Comparison of ENCODE assay signal across 23 cellular contexts in genomic region chr2:24086241-24086640, GRCh38. TPM values are rescaled to one million over a fixed set of nuclear protein-coding genes. Genes with fewer than 3 reads are reported as not detected.
DNase-seq lines count a peak whose midpoint lies in the region; ATAC-seq and TF ChIP-seq lines count a peak whose summit lies in the region.
"Had no signal": no experiment of that assay in that cellular context is flagged by ENCODE, and none has a peak within 500 bp of the region (broad histone marks: within the 10 kb centered on the region; RNA-seq: fewer than 3 reads in every experiment).

No MANE protein-coding gene starts in this region.

- CTCF ChIA-PET in Caco-2 (lab: Charles Lee) = no interaction called here

- peak overlapping the region; percentile 35 for H3K4me3 Mint-ChIP-seq in activated T-cell treated with anti-CD3 and anti-CD28 coated beads, Interleukin-2, amount 50 U/mL, for 4 hours
- H3K4me3 Mint-ChIP-seq in Caco-2 (ENCODE audit: unreplicated experiment) (peak overlapping the region; percentile 22), brain (peak overlapping the region in 4 of 5 experiments; percentile 43 to 69 (median 56)), osteocyte (ENCODE audit: unreplicated experiment) (peak overlapping the region; percentile 32)

- no peak for DNase-seq in activated T-cell treated with anti-CD3 and anti-CD28 coated beads, Interleukin-2, amount 50 U/mL, for 4 hours
- no peak for DNase-seq in activated T-cell treated with anti-CD3 and anti-CD28 coated beads, Interleukin-2, amount 50 U/mL, for 48 hours
- DNase-seq in Caco-2 (no peak), osteocyte (ENCODE audit: extremely low spot score, unreplicated experiment) (no peak)
- DNase-seq: AML-193; CD8-positive, alpha-beta T cell; DMS 273 treated with DMSO at 0.1 percent for 48 hours; DMS53; DND-41; EL; GM23248; HCEC 1CT; KG1 had no signal

- peaks cover 14% of the 10 kb centered on the region for H3K4me1 Mint-ChIP-seq in activated T-cell treated with anti-CD3 and anti-CD28 coated beads, Interleukin-2, amount 50 U/mL, for 4 hours (ENCODE audit: low read depth)
- H3K4me1 Mint-ChIP-seq in Caco-2 (ENCODE audit: low read depth, unreplicated experiment) = peaks cover 13% of the 10 kb centered on the region
- H3K4me1 Mint-ChIP-seq in brain = peaks cover 33% of the 10 kb centered on the region
- H3K4me1 Mint-ChIP-seq in osteocyte (ENCODE audit: unreplicated experiment) = peaks cover 20% of the 10 kb centered on the region

- H3K4me3 ChIP-seq in Caco-2 (ENCODE audit: low read depth, low read length) = no peak overlapping the region
- H3K4me3 ChIP-seq: A549, BLaER1, GM12878 had no signal

- BruUV-seq in Caco-2 (replicated peaks; lab: Mats Ljungman, UMichigan) = no TSS peak

- H3K9me3 ChIP-seq in Caco-2 = no peaks in the 10 kb centered on the region
- H3K9me3 ChIP-seq: A549, BLaER1 had no signal

- TF ChIP-seq CTCF in Caco-2 (IDR thresholded peaks at IDR 0.05; ENCODE audit: insufficient read depth in 1 of 2, low read depth in 1 of 2, low read length in 1 of 2, severe bottlenecking in 1 of 2, unreplicated experiment in 1 of 2) (no peak), brain (conservative IDR thresholded peaks at IDR 0.05) (no peak), osteocyte (IDR thresholded peaks at IDR 0.05) (no peak)

- no peaks in the 10 kb centered on the region for H3K9me3 Mint-ChIP-seq in activated T-cell treated with anti-CD3 and anti-CD28 coated beads, Interleukin-2, amount 50 U/mL, for 4 hours
- H3K9me3 Mint-ChIP-seq in Caco-2 (ENCODE audit: unreplicated experiment) = no peaks in the 10 kb centered on the region
- peaks cover 0 to 5% (median 0%) of the 10 kb centered on the region in 5 experiments for H3K9me3 Mint-ChIP-seq in brain
- H3K9me3 Mint-ChIP-seq in osteocyte (ENCODE audit: unreplicated experiment) = no peaks in the 10 kb centered on the region
- H3K9me3 Mint-ChIP-seq: CD8-positive, alpha-beta T cell; IgD-negative memory B cell had no signal

- H3K36me3 ChIP-seq in Caco-2 (ENCODE audit: control insufficient read depth, insufficient read depth, low read length) = 0 out of 2 replicates have a peak, but pooled peaks cover 3% of the 10 kb centered on the region

- peaks cover 8% of the 10 kb centered on the region for H3K4me1 ChIP-seq in Caco-2

- POLR2A ChIA-PET in Caco-2 (lab: Charles Lee) = no interaction called here

- H3K27ac Mint-ChIP-seq in Caco-2 (ENCODE audit: unreplicated experiment) (no peak overlapping the region), brain (no peak overlapping the region), osteocyte (ENCODE audit: unreplicated experiment) (no peak overlapping the region)
- H3K27ac Mint-ChIP-seq: CD14-positive monocyte; CD8-positive, alpha-beta T cell had no signal

- peaks cover 2% of the 10 kb centered on the region for H3K36me3 Mint-ChIP-seq in activated T-cell treated with anti-CD3 and anti-CD28 coated beads, Interleukin-2, amount 50 U/mL, for 4 hours (ENCODE audit: insufficient read depth)
- peaks cover 34% of the 10 kb centered on the region for H3K36me3 Mint-ChIP-seq in Caco-2 (ENCODE audit: insufficient read depth, unreplicated experiment)
- peaks cover 73% of the 10 kb centered on the region for H3K36me3 Mint-ChIP-seq in brain
- peaks cover 16% of the 10 kb centered on the region for H3K36me3 Mint-ChIP-seq in osteocyte (ENCODE audit: unreplicated experiment)

- no peaks in the 10 kb centered on the region for H3K27me3 Mint-ChIP-seq in activated T-cell treated with anti-CD3 and anti-CD28 coated beads, Interleukin-2, amount 50 U/mL, for 4 hours (ENCODE audit: low read depth)
- H3K27me3 Mint-ChIP-seq in Caco-2 (ENCODE audit: insufficient read depth, unreplicated experiment) = no peaks in the 10 kb centered on the region
- H3K27me3 Mint-ChIP-seq in brain = no peaks in the 10 kb centered on the region
- H3K27me3 Mint-ChIP-seq in osteocyte (ENCODE audit: unreplicated experiment) = no peaks in the 10 kb centered on the region
- H3K27me3 Mint-ChIP-seq: IgD-negative memory B cell had no signal

- no peaks in the 10 kb centered on the region for H3K27me3 ChIP-seq in Caco-2 (replicated peaks; ENCODE audit: control insufficient read depth, insufficient read depth, low read length)
- H3K27me3 ChIP-seq: BLaER1 had no signal

- intact Hi-C loops in Caco-2 (cut with micrococcal nuclease; ENCODE audit: unreplicated experiment) = no loop called here

- no peak for ATAC-seq in activated T-cell treated with anti-CD3 and anti-CD28 coated beads, Interleukin-2, amount 50 U/mL, for 4 hours
- no peak for ATAC-seq in HG02885 (IDR thresholded peaks at IDR 0.05; ENCODE audit: poor library complexity, unreplicated experiment)
- ATAC-seq in HG03196 (IDR thresholded peaks at IDR 0.05; ENCODE audit: unreplicated experiment) = no peak
- ATAC-seq in HG02840 (IDR thresholded peaks at IDR 0.05; ENCODE audit: low FRiP score, unreplicated experiment) = no peak
- ATAC-seq: A549; CD8-positive, alpha-beta T cell; GM12878 had no signal

RNA-seq across cellular contexts. Expression of gene TP53I3, which starts 1.6 kb away (rescaled TPM):
- total RNA-seq in activated T-cell treated with anti-CD3 and anti-CD28 coated beads, Interleukin-2, amount 50 U/mL, for 4 hours = 1 to 10 TPM in 1 of 3 donors, under 1 TPM in 2; 0.45 to 1.1 (median 0.56) TPM
- total RNA-seq in Caco-2 (2022) (24.8 and 28.1 TPM in 2 replicates), osteocyte (44.4 and 45.9 TPM in 2 replicates)
- polyA plus RNA-seq in brain (ENCODE audit: insufficient read depth, low read depth, low replicate concordance) = 31.7 TPM

RNA-seq across cellular contexts. Expression of gene SF3B6, which starts 10.1 kb away (rescaled TPM):
- 100 to 1,000 TPM; 146 to 159 (median 147) TPM for total RNA-seq in activated T-cell treated with anti-CD3 and anti-CD28 coated beads, Interleukin-2, amount 50 U/mL, for 4 hours
- 183 and 184 TPM in 2 replicates for total RNA-seq in Caco-2 (2022)
- 131 TPM for polyA plus RNA-seq in brain (ENCODE audit: insufficient read depth, low read depth, low replicate concordance)
- 89.5 and 91.4 TPM in 2 replicates for total RNA-seq in osteocyte

RNA-seq across cellular contexts. Expression of gene FKBP1B, which starts 36.7 kb away (rescaled TPM):
- under 1 TPM; 0.40 to 0.65 (median 0.63) TPM for total RNA-seq in activated T-cell treated with anti-CD3 and anti-CD28 coated beads, Interleukin-2, amount 50 U/mL, for 4 hours
- total RNA-seq in Caco-2 (2022) (3.2 and 3.7 TPM in 2 replicates), osteocyte (12.6 and 12.7 TPM in 2 replicates)
- 22.8 TPM for polyA plus RNA-seq in brain (ENCODE audit: insufficient read depth, low read depth, low replicate concordance)

RNA-seq across cellular contexts. Expression of gene PFN4, which starts 36.9 kb away (rescaled TPM):
- total RNA-seq in activated T-cell treated with anti-CD3 and anti-CD28 coated beads, Interleukin-2, amount 50 U/mL, for 4 hours = not detected
- 1.3 and 1.4 TPM in 2 replicates for total RNA-seq in Caco-2 (2022)
- polyA plus RNA-seq in brain (ENCODE audit: insufficient read depth, low read depth, low replicate concordance) = 0.59 TPM
- total RNA-seq in osteocyte = 1.4 and 1.9 TPM in 2 replicates
- total RNA-seq: CD8-positive, alpha-beta T cell; G401; GM23248 had no signal
- polyA plus RNA-seq: CD14-positive monocyte, IgD-negative memory B cell had no signal

RNA-seq across cellular contexts. Expression of gene FAM228B, which starts 37.0 kb away (rescaled TPM):
- 1 to 10 TPM; 2.4 to 3.1 (median 2.9) TPM for total RNA-seq in activated T-cell treated with anti-CD3 and anti-CD28 coated beads, Interleukin-2, amount 50 U/mL, for 4 hours
- total RNA-seq in Caco-2 (2022) (6.7 and 7.9 TPM in 2 replicates), osteocyte (19.5 and 22.5 TPM in 2 replicates)
- 10.9 TPM for polyA plus RNA-seq in brain (ENCODE audit: insufficient read depth, low read depth, low replicate concordance)

Comparison
In these comparisons a context has a peak if more than half of its experiments do, and no peak if none do; other contexts are left out.
1. RNA of gene TP53I3, which starts 1.6 kb away (total RNA-seq): 44.4 to 45.9 TPM in osteocyte and 24.8 to 28.1 TPM in Caco-2; 0.45 to 1.1 TPM in activated T-cell treated with anti-CD3 and anti-CD28 coated beads, Interleukin-2, amount 50 U/mL, for 4 hours; every median in the first group is over 10 times any median in the second.
2. Peak in every context shown above with its lines, with median percentiles within 50 percentile points of each other: H3K4me3 Mint-ChIP-seq.